In genomic region chr2:223797811-223798721, GRCh38 we compare ENCODE assay signal across 8 cellular contexts. TPM values are rescaled to one million over a fixed set of nuclear protein-coding genes. Genes with fewer than 3 reads are reported as not detected.
DNase-seq lines count a peak whose midpoint lies in the region; ATAC-seq and TF ChIP-seq lines count a peak whose summit lies in the region.

No MANE protein-coding gene starts in this region.

- peaks cover 43% of the 10 kb centered on the region for H3K4me1 Mint-ChIP-seq in chondrocyte (ENCODE audit: low read depth)
- peaks cover 40% of the 10 kb centered on the region for H3K4me1 Mint-ChIP-seq in memory B cell
- H3K4me1 Mint-ChIP-seq in activated T-cell treated with anti-CD3 and anti-CD28 coated beads, Interleukin-2, amount 50 U/mL, for 72 hours (ENCODE audit: low read depth) = peaks cover 4% of the 10 kb centered on the region

- ATAC-seq in HG03108 (IDR thresholded peaks at IDR 0.05; ENCODE audit: unreplicated experiment) (peak; percentile 97), memory B cell (ENCODE audit: low read depth) (peak; percentile 83)
- ATAC-seq in activated T-cell treated with anti-CD3 and anti-CD28 coated beads, Interleukin-2, amount 50 U/mL, for 72 hours (replicated peaks in 1 of 2) = no peak

- H3K9me3 Mint-ChIP-seq in chondrocyte (ENCODE audit: low read depth) (no peaks in the 10 kb centered on the region), memory B cell (peaks cover 3% of the 10 kb centered on the region)
- peaks cover 0 to 2% of the 10 kb centered on the region in 2 donors for H3K9me3 Mint-ChIP-seq in activated T-cell treated with anti-CD3 and anti-CD28 coated beads, Interleukin-2, amount 50 U/mL, for 72 hours

- H3K27ac Mint-ChIP-seq in chondrocyte (ENCODE audit: unreplicated experiment) (peak overlapping the region; percentile 2), memory B cell (peak overlapping the region; percentile 83)
- H3K27ac Mint-ChIP-seq in activated T-cell treated with anti-CD3 and anti-CD28 coated beads, Interleukin-2, amount 50 U/mL, for 72 hours = no peak overlapping the region

- H3K4me3 Mint-ChIP-seq in chondrocyte (ENCODE audit: unreplicated experiment) = no peak overlapping the region
- no peak overlapping the region for H3K4me3 Mint-ChIP-seq in memory B cell
- no peak overlapping the region for H3K4me3 Mint-ChIP-seq in activated T-cell treated with anti-CD3 and anti-CD28 coated beads, Interleukin-2, amount 50 U/mL, for 72 hours

- H3K36me3 Mint-ChIP-seq in chondrocyte (ENCODE audit: low read depth) = no peaks in the 10 kb centered on the region
- peaks cover 23% of the 10 kb centered on the region for H3K36me3 Mint-ChIP-seq in memory B cell
- H3K36me3 Mint-ChIP-seq in activated T-cell treated with anti-CD3 and anti-CD28 coated beads, Interleukin-2, amount 50 U/mL, for 72 hours (ENCODE audit: insufficient read depth in 2 of 2) = no peaks in the 10 kb centered on the region

- DNase-seq in D341Med (ENCODE audit: low spot score) (peak; percentile 39), GM19240 (ENCODE audit: insufficient read length, low spot score) (peak; percentile 41), NCI-H446 (lab: John Stamatoyannopoulos, UW) (peak; percentile 19 to 67), chondrocyte (ENCODE audit: low spot score) (no peak), memory B cell (ENCODE audit: low spot score in 2 of 2) (no peak)
- no peak for DNase-seq in activated T-cell treated with anti-CD3 and anti-CD28 coated beads, Interleukin-2, amount 50 U/mL, for 72 hours
- DNase-seq in activated CD4-positive, alpha-beta T cell treated with anti-CD3 and anti-CD28 coated beads for 1 hour = no peak

- peak; percentile 94 for TF ChIP-seq CTCF in chondrocyte (IDR thresholded peaks at IDR 0.05)

- H3K27me3 Mint-ChIP-seq in chondrocyte (ENCODE audit: low read depth) = no peaks in the 10 kb centered on the region
- H3K27me3 Mint-ChIP-seq in memory B cell = no peaks in the 10 kb centered on the region
- H3K27me3 Mint-ChIP-seq in activated T-cell treated with anti-CD3 and anti-CD28 coated beads, Interleukin-2, amount 50 U/mL, for 72 hours (ENCODE audit: low read depth) = no peaks in the 10 kb centered on the region

RNA-seq across cellular contexts. Expression of gene AP1S3, which starts 39.3 kb away (rescaled TPM):
- total RNA-seq in chondrocyte = 5.2 to 6.4 TPM (median 5.5 TPM) in 3 replicates
- total RNA-seq in activated T-cell treated with anti-CD3 and anti-CD28 coated beads, Interleukin-2, amount 50 U/mL, for 72 hours = 1 to 10 TPM; 5.2 to 5.6 TPM

Comparison
In these comparisons a context has a peak if more than half of its experiments do, and no peak if none do; other contexts are left out.
1. DNase-seq: peak in D341Med (single experiment), GM19240 (single experiment) and NCI-H446 (2 of 2); none in chondrocyte (single experiment), memory B cell (0 of 2), activated T-cell treated with anti-CD3 and anti-CD28 coated beads, Interleukin-2, amount 50 U/mL, for 72 hours (0 of 2) and activated CD4-positive, alpha-beta T cell treated with anti-CD3 and anti-CD28 coated beads for 1 hour (single experiment).
2. ATAC-seq: peak in HG03108 (single experiment) and memory B cell (single experiment); none in activated T-cell treated with anti-CD3 and anti-CD28 coated beads, Interleukin-2, amount 50 U/mL, for 72 hours (0 of 2).